In genomic region chr5:167678457-167678856, GRCh38 we compare ENCODE assay signal across 18 cellular contexts.
"Had no signal": no experiment of that assay in that cellular context is flagged by ENCODE, and none has a peak within 500 bp of the region (broad histone marks: within the 10 kb centered on the region; RNA-seq: fewer than 3 reads in every experiment).

No MANE protein-coding gene starts in this region.

- ATAC-seq: left cardiac atrium; naive thymus-derived CD4-positive, alpha-beta T cell; stimulated activated memory B cell treated with anti-CD40 and anti-IgM and Interleukin-4, amounts not matched to agents 10 μg/mL and 1 μg/mL and 100 μg/mL, for 72 hours; T-helper 17 cell had no signal

- H3K4me1 ChIP-seq: esophagus squamous epithelium, right atrium auricular region, tibial nerve, vagina had no signal

- H3K4me3 Mint-ChIP-seq: activated B cell treated with CpG ODN at 0.5 μM for 24 hours; activated naive CD8-positive, alpha-beta T cell; activated T-cell treated with anti-CD3 and anti-CD28 coated beads, Interleukin-2, amount 50 U/mL, for 24 hours; naive thymus-derived CD4-positive, alpha-beta T cell; stimulated activated memory B cell treated with anti-CD40 and anti-IgM and Interleukin-4, amounts not matched to agents 10 μg/mL and 1 μg/mL and 100 μg/mL, for 72 hours; T-helper 17 cell had no signal

- H3K27me3 ChIP-seq: cardiac muscle cell, esophagus squamous epithelium, neutrophil, right atrium auricular region, tibial nerve, vagina had no signal

- H3K36me3 ChIP-seq: cardiac muscle cell, esophagus squamous epithelium, neutrophil, right atrium auricular region, tibial nerve, vagina had no signal

- H3K27ac ChIP-seq: cardiac muscle cell, esophagus squamous epithelium, neutrophil, right atrium auricular region, tibial nerve, vagina had no signal

- H3K36me3 Mint-ChIP-seq: activated naive CD8-positive, alpha-beta T cell; naive thymus-derived CD4-positive, alpha-beta T cell; stimulated activated memory B cell treated with anti-CD40 and anti-IgM and Interleukin-4, amounts not matched to agents 10 μg/mL and 1 μg/mL and 100 μg/mL, for 72 hours had no signal

- DNase-seq: activated B cell treated with CpG ODN at 0.5 μM for 24 hours; activated CD4-positive, alpha-beta T cell treated with anti-CD3 and anti-CD28 coated beads, Interleukin-2, amount 50 U/mL, for 1 hour; activated gamma-delta T cell; activated T-cell treated with anti-CD3 and anti-CD28 coated beads, Interleukin-2, amount 50 U/mL, for 24 hours; esophagus squamous epithelium; foreskin melanocyte; left cardiac atrium; naive thymus-derived CD4-positive, alpha-beta T cell; posterior cingulate gyrus; T-helper 17 cell had no signal

- H3K27ac Mint-ChIP-seq: activated B cell treated with CpG ODN at 0.5 μM for 24 hours; activated naive CD8-positive, alpha-beta T cell; activated T-cell treated with anti-CD3 and anti-CD28 coated beads, Interleukin-2, amount 50 U/mL, for 24 hours; naive thymus-derived CD4-positive, alpha-beta T cell; stimulated activated memory B cell treated with anti-CD40 and anti-IgM and Interleukin-4, amounts not matched to agents 10 μg/mL and 1 μg/mL and 100 μg/mL, for 72 hours; T-helper 17 cell had no signal

- H3K9me3 ChIP-seq: esophagus squamous epithelium, neutrophil, vagina had no signal

- H3K4me3 ChIP-seq: cardiac muscle cell, esophagus squamous epithelium, lung, right atrium auricular region, tibial nerve, vagina had no signal

- H3K27me3 Mint-ChIP-seq: activated B cell treated with CpG ODN at 0.5 μM for 24 hours; activated naive CD8-positive, alpha-beta T cell; activated T-cell treated with anti-CD3 and anti-CD28 coated beads, Interleukin-2, amount 50 U/mL, for 24 hours; stimulated activated memory B cell treated with anti-CD40 and anti-IgM and Interleukin-4, amounts not matched to agents 10 μg/mL and 1 μg/mL and 100 μg/mL, for 72 hours; T-helper 17 cell had no signal

- H3K4me1 Mint-ChIP-seq: activated B cell treated with CpG ODN at 0.5 μM for 24 hours; naive thymus-derived CD4-positive, alpha-beta T cell; stimulated activated memory B cell treated with anti-CD40 and anti-IgM and Interleukin-4, amounts not matched to agents 10 μg/mL and 1 μg/mL and 100 μg/mL, for 72 hours; T-helper 17 cell had no signal
